ENCODE assay signal across 9 cellular contexts in genomic region chr10:127563718-127564553, GRCh38. TPM values are rescaled to one million over a fixed set of nuclear protein-coding genes. Genes with fewer than 3 reads are reported as not detected.
A peak's percentile ranks its signal among the peaks of the same experiment; 100 is the strongest.
DNase-seq lines count a peak whose midpoint lies in the region; ATAC-seq and TF ChIP-seq lines count a peak whose summit lies in the region.
"Had no signal": no experiment of that assay in that cellular context is flagged by ENCODE, and none has a peak within 500 bp of the region (broad histone marks: within the 10 kb centered on the region; RNA-seq: fewer than 3 reads in every experiment).

No MANE protein-coding gene starts in this region.

- no peak for TF ChIP-seq POLR2A in gastroesophageal sphincter (IDR thresholded peaks at IDR 0.05)

- intact Hi-C loops in PC-9 (cut with micrococcal nuclease; ENCODE audit: unreplicated experiment): no loop called here

- H3K27ac ChIP-seq in PC-9 (no peak overlapping the region), gastroesophageal sphincter (no peak overlapping the region)
- H3K27ac ChIP-seq: skin epidermis had no signal

- no peaks in the 10 kb centered on the region for H3K9me2 ChIP-seq in PC-9 (ENCODE audit: insufficient read depth)

- CTCF ChIA-PET in PC-9 (lab: Charles Lee): no interaction called here

- 55 to 85% methylated on average over 3 to 7 of the region's 10 CpGs for WGBS in gastroesophageal sphincter (ENCODE audit: low coverage in 1 of 2), 2 donors

- H3F3A ChIP-seq in PC-9 (ENCODE audit: insufficient read depth, low read depth): no peaks in the 10 kb centered on the region

- no peak overlapping the region for H2AFZ ChIP-seq in PC-9

- ATAC-seq in GM18907 (IDR thresholded peaks at IDR 0.05; ENCODE audit: unreplicated experiment): peak; percentile 76
- no peak for ATAC-seq in gastroesophageal sphincter

- no peak overlapping the region for H3K4me2 ChIP-seq in PC-9

- DNase-seq in ACHN (peak; percentile 49), PC-9 (peak in 1 of 2 experiments; percentile 10), fibroblast of pulmonary artery (ENCODE audit: low read depth) (no peak), epidermal melanocyte (ENCODE audit: insufficient read length, low spot score) (no peak), NCI-H748 (lab: John Stamatoyannopoulos, UW; ENCODE audit: unreplicated experiment) (no peak)
- peak; percentile 23 to 38 for DNase-seq in stimulated activated CD4-positive, alpha-beta T cell treated with anti-CD3 and anti-CD28 coated beads, Interleukin-2, amount 100 ng/mL, for 48 hours

- no peaks in the 10 kb centered on the region for H3K79me2 ChIP-seq in PC-9 (ENCODE audit: low read depth)

- H3K9me3 ChIP-seq in PC-9 (ENCODE audit: insufficient read depth, low read depth) (no peaks in the 10 kb centered on the region), gastroesophageal sphincter (no peaks in the 10 kb centered on the region)

- no peak for TF ChIP-seq EP300 in gastroesophageal sphincter (IDR thresholded peaks at IDR 0.05)

- H3K4me3 ChIP-seq in PC-9 (no peak overlapping the region), fibroblast of pulmonary artery (replicated peaks; ENCODE audit: low read depth, low read length) (no peak overlapping the region), gastroesophageal sphincter (no peak overlapping the region)
- H3K4me3 ChIP-seq: skin epidermis had no signal

- H3K4me1 ChIP-seq in PC-9 (replicated peaks; ENCODE audit: insufficient read depth): no peaks in the 10 kb centered on the region
- no peaks in the 10 kb centered on the region for H3K4me1 ChIP-seq in gastroesophageal sphincter

- in situ Hi-C loops in ACHN (cut with HindIII; ENCODE audit: low pct_ligation_motif_present, low pct_unique_long_range_greater_than_20kb, low sequenced_read_pairs): no loop called here

- no peaks in the 10 kb centered on the region for H4K20me1 ChIP-seq in PC-9 (ENCODE audit: insufficient read depth)

- H3K27me3 ChIP-seq in PC-9 (ENCODE audit: insufficient read depth, low read depth) (peaks cover 25% of the 10 kb centered on the region; the same call in 1 of the 2 replicates), gastroesophageal sphincter (peaks cover 36% of the 10 kb centered on the region)

- BruUV-seq in PC-9 (replicated peaks; lab: Mats Ljungman, UMichigan): no TSS peak

- TF ChIP-seq CTCF in PC-9 (conservative IDR thresholded peaks at IDR 0.05): peak; percentile 56
- peak; percentile 23 for TF ChIP-seq CTCF in fibroblast of pulmonary artery (IDR thresholded peaks at IDR 0.05; ENCODE audit: low read length, missing control alignments)
- TF ChIP-seq CTCF in gastroesophageal sphincter (IDR thresholded peaks at IDR 0.05): peak in 1 of 4 experiments; percentile 57

- POLR2A ChIA-PET in PC-9 (lab: Charles Lee; ENCODE audit: unreplicated experiment): no interaction called here

- H3K36me3 ChIP-seq in PC-9 (ENCODE audit: low read depth) (no peaks in the 10 kb centered on the region), gastroesophageal sphincter (no peaks in the 10 kb centered on the region)

RNA-seq across cellular contexts. Expression of gene NPS, which starts 14.8 kb away (rescaled TPM):
- total RNA-seq in PC-9 (2021) (not detected in 2 replicates), gastroesophageal sphincter (not detected)

Comparison
In these comparisons a context has a peak if more than half of its experiments do, and no peak if none do; other contexts are left out.
1. DNase-seq: peak in ACHN (single experiment) and stimulated activated CD4-positive, alpha-beta T cell treated with anti-CD3 and anti-CD28 coated beads, Interleukin-2, amount 100 ng/mL, for 48 hours (2 of 2); none in fibroblast of pulmonary artery (single experiment), epidermal melanocyte (single experiment) and NCI-H748 (single experiment).